In the genomic region with DNA sequence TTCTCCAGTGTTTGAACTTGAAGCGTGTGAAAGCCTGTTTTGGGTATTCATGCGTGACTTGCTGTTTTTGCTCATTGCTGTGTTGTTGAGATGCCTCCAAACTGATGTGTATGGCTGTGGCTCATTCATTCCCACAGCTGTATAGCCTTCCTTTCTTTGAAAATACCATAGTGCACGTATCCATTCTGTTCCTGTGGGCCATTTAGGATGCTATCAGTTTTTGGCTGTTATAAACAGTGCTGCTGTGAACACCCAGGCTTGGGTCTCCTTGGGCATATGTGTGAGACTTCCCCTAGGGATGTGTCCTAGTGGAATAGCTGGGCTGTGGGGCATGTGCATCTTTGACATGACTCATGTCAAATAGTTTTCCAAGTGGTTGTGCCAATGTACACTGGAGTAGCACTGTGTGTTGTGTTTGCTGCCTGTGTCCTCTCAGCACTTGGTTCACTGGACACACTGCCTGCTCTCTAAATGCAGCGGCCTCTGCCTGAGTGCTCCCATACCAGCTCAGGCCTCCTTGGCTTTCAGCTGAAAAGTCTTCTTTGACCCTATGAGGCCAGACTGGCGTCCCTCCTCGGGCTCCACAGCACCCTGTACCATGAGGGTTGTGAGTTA, we compare ENCODE assay signal across 1 cellular context.
TF ChIP-seq lines count a peak whose summit lies in the region.

No MANE protein-coding gene starts in this region.

TF ChIP-seq in A549, 52 proteins besides CTCF, POLR2A, EP300 and RAD21 (continued from another document):
- no peak for TF ChIP-seq RNF2 (IDR thresholded peaks at IDR 0.05; ENCODE audit: borderline replicate concordance, low read depth)
- no peak for TF ChIP-seq ZSCAN20 (CRISPR knock-in tag; IDR thresholded peaks at IDR 0.05)
- no peak for TF ChIP-seq NR3C1 (IDR thresholded peaks at IDR 0.05)
- no peak for TF ChIP-seq CHD2 (IDR thresholded peaks at IDR 0.05; ENCODE audit: low read length, partially characterized antibody)
- no peak for TF ChIP-seq CHD4 (IDR thresholded peaks at IDR 0.05; ENCODE audit: borderline replicate concordance)
- no peak for TF ChIP-seq CBX2 (IDR thresholded peaks at IDR 0.05; ENCODE audit: borderline replicate concordance, low read depth)
- TF ChIP-seq ESRRA (IDR thresholded peaks at IDR 0.05; ENCODE audit: borderline replicate concordance, low read length), result no peak
- TF ChIP-seq HOXB5 (CRISPR knock-in tag; IDR thresholded peaks at IDR 0.05), result no peak
- TF ChIP-seq, protein P1, sequence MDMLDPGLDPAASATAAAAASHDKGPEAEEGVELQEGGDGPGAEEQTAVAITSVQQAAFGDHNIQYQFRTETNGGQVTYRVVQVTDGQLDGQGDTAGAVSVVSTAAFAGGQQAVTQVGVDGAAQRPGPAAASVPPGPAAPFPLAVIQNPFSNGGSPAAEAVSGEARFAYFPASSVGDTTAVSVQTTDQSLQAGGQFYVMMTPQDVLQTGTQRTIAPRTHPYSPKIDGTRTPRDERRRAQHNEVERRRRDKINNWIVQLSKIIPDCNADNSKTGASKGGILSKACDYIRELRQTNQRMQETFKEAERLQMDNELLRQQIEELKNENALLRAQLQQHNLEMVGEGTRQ (IDR thresholded peaks at IDR 0.05), result no peak
- TF ChIP-seq JUN (IDR thresholded peaks at IDR 0.05), result no peak
- no peak for TF ChIP-seq KDM1A (IDR thresholded peaks at IDR 0.05; ENCODE audit: low read depth)
- TF ChIP-seq HOXA7 (CRISPR knock-in tag; IDR thresholded peaks at IDR 0.05), result no peak
TF ChIP-seq in A549: peak in this region for 0.
